8 cellular contexts compared by ENCODE assay signal in genomic region chr14:71591929-71592328, GRCh38.
DNase-seq lines count a peak whose midpoint lies in the region; ATAC-seq and TF ChIP-seq lines count a peak whose summit lies in the region.

No MANE protein-coding gene starts in this region.

- ATAC-seq in lower lobe of right lung (peak; percentile 67 to 87), HG03280 (IDR thresholded peaks at IDR 0.05; ENCODE audit: unreplicated experiment) (no peak), GM18873 (IDR thresholded peaks at IDR 0.05; ENCODE audit: low FRiP score, unreplicated experiment) (no peak), GM19397 (IDR thresholded peaks at IDR 0.05; ENCODE audit: unreplicated experiment) (no peak)

- H3K9me3 ChIP-seq in lower lobe of right lung: no peaks in the 10 kb centered on the region

- peaks cover 21% of the 10 kb centered on the region for H3K4me1 ChIP-seq in lower lobe of right lung

- H3K4me1 Mint-ChIP-seq in activated CD4-positive, alpha-beta T cell treated with anti-CD3 and anti-CD28 coated beads, Interleukin-2, amount 10 ng/mL, durations not matched to agents 24 days and 14 days: peaks cover 51% of the 10 kb centered on the region

- DNase-seq in Daoy (ENCODE audit: low read depth) (peak; percentile 86), lower lobe of right lung (no peak), anterior cingulate cortex (lab: John Stamatoyannopoulos, UW) (no peak)
- peak; percentile 90 for DNase-seq in Jurkat, Clone E6-1 (ENCODE audit: low read depth, low spot score)
- peak; percentile 72 for DNase-seq in activated CD4-positive, alpha-beta T cell treated with anti-CD3 and anti-CD28 coated beads, Interleukin-2, amount 10 ng/mL, durations not matched to agents 24 days and 14 days

- intact Hi-C loops in activated CD4-positive, alpha-beta T cell treated with anti-CD3 and anti-CD28 coated beads, Interleukin-2, amount 10 ng/mL, durations not matched to agents 24 days and 14 days (cut with micrococcal nuclease): loop anchor here (2.0 to 10.0 kb wide), 3 partner anchors 37 to 123 kb away; no protein-coding TSS in a partner anchor
- intact Hi-C loops in lower lobe of right lung (cut with DNase I): no loop called here

- H3K27ac Mint-ChIP-seq in activated CD4-positive, alpha-beta T cell treated with anti-CD3 and anti-CD28 coated beads, Interleukin-2, amount 10 ng/mL, durations not matched to agents 24 days and 14 days: peak overlapping the region; percentile 58

- H3K9me3 Mint-ChIP-seq in activated CD4-positive, alpha-beta T cell treated with anti-CD3 and anti-CD28 coated beads, Interleukin-2, amount 10 ng/mL, durations not matched to agents 24 days and 14 days: no peaks in the 10 kb centered on the region

- H3K27me3 Mint-ChIP-seq in activated CD4-positive, alpha-beta T cell treated with anti-CD3 and anti-CD28 coated beads, Interleukin-2, amount 10 ng/mL, durations not matched to agents 24 days and 14 days: no peaks in the 10 kb centered on the region

- peak overlapping the region; percentile 48 for H3K4me3 Mint-ChIP-seq in activated CD4-positive, alpha-beta T cell treated with anti-CD3 and anti-CD28 coated beads, Interleukin-2, amount 10 ng/mL, durations not matched to agents 24 days and 14 days

- no peak overlapping the region for H3K27ac ChIP-seq in lower lobe of right lung

- no peaks in the 10 kb centered on the region for H3K36me3 ChIP-seq in lower lobe of right lung

- peaks cover 30% of the 10 kb centered on the region for H3K36me3 Mint-ChIP-seq in activated CD4-positive, alpha-beta T cell treated with anti-CD3 and anti-CD28 coated beads, Interleukin-2, amount 10 ng/mL, durations not matched to agents 24 days and 14 days (ENCODE audit: low read depth)

- H3K27me3 ChIP-seq in lower lobe of right lung (ENCODE audit: low read depth): no peaks in the 10 kb centered on the region

- H3K4me3 ChIP-seq in Jurkat, Clone E6-1 (ENCODE audit: low read length): peak overlapping the region; percentile 13; the same call in 1 of the 2 replicates
- no peak overlapping the region for H3K4me3 ChIP-seq in lower lobe of right lung

- TF ChIP-seq CTCF in lower lobe of right lung (IDR thresholded peaks at IDR 0.05): no peak

Comparison
In these comparisons a context has a peak if more than half of its experiments do, and no peak if none do; other contexts are left out.
1. DNase-seq: peak in Daoy (single experiment), Jurkat, Clone E6-1 (single experiment) and activated CD4-positive, alpha-beta T cell treated with anti-CD3 and anti-CD28 coated beads, Interleukin-2, amount 10 ng/mL, durations not matched to agents 24 days and 14 days (single experiment); none in lower lobe of right lung (single experiment) and anterior cingulate cortex (0 of 58).
2. ATAC-seq: peak in lower lobe of right lung (2 of 2); none in HG03280 (single experiment), GM18873 (single experiment) and GM19397 (single experiment).